24 cellular contexts compared by ENCODE assay signal in the genomic region with DNA sequence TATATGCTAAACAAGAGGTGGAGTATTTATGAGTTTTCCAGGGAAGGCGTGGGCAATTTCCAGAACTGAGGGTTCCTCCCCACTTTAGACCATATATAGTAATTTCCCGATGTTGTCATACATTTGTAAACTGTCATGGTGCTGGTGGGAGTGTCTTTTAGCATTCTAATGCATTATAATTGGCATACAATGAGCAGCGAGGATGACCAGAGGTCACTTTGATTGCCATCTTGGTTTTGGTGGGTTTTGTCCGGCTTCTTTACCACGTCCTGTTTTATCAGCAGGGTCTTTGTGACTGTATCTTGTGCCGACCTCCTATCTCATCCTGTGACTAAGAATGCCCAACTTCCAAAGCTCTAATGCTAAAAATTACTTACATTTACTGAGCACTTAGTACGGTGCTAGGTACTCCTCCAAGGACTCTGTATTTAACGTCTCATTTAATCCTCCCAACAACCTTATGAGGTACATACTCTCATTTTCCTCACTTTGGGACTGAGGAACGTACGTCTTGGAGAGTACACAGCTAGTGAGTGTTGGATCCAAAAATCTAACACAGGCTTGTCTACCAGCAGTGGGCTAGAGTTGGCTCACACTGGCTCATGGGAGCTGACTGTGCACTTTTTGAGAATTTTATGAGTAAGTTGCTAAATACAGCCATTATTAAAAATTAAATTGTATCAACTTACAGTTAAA.
"Had no signal": no experiment of that assay in that cellular context is flagged by ENCODE, and none has a peak within 500 bp of the region (broad histone marks: within the 10 kb centered on the region; RNA-seq: fewer than 3 reads in every experiment).

No MANE protein-coding gene starts in this region.

- FAIRE-seq: colon, endothelial cell of umbilical vein, islet of Langerhans, keratinocyte had no signal

- H3K27me3 ChIP-seq: dorsolateral prefrontal cortex, esophagus squamous epithelium, gastrocnemius medialis, heart right ventricle, left lung had no signal

- H3K9me3 ChIP-seq: esophagus squamous epithelium, gastrocnemius medialis, left lung, lower lobe of right lung, mucosa of descending colon had no signal

- H3K27ac ChIP-seq: coronary artery, esophagus squamous epithelium, gastrocnemius medialis, heart right ventricle, lower lobe of right lung had no signal

- ATAC-seq: gastrocnemius medialis, heart right ventricle, left lung, left ventricle myocardium superior, lower lobe of right lung, mucosa of descending colon had no signal

- H3K4me1 ChIP-seq: esophagus squamous epithelium, gastrocnemius medialis had no signal

- DNase-seq: dermis blood vessel endothelial cell; dorsolateral prefrontal cortex; effector CD4-positive, alpha-beta T cell; effector memory CD4-positive, alpha-beta T cell; esophagus squamous epithelium; foreskin fibroblast; foreskin melanocyte; gastrocnemius medialis; glutamatergic neuron; head of caudate nucleus; heart right ventricle; hippocampal formation; left cardiac atrium; left lung; left ventricle myocardium superior; lower lobe of right lung; mesenchymal stem cell; mucosa of descending colon; naive B cell had no signal

- H3K4me3 ChIP-seq: coronary artery, dorsolateral prefrontal cortex, esophagus squamous epithelium, gastrocnemius medialis, heart right ventricle, left lung, lower lobe of right lung, mucosa of descending colon had no signal

- H3K36me3 ChIP-seq: esophagus squamous epithelium, gastrocnemius medialis, heart right ventricle, left lung, lower lobe of right lung had no signal
